ENCODE assay signal across 17 cellular contexts in genomic region chr7:2934984-2935740, GRCh38.
DNase-seq lines count a peak whose midpoint lies in the region; ATAC-seq and TF ChIP-seq lines count a peak whose summit lies in the region.
"Had no signal": no experiment of that assay in that cellular context is flagged by ENCODE, and none has a peak within 500 bp of the region (broad histone marks: within the 10 kb centered on the region; RNA-seq: fewer than 3 reads in every experiment).

No MANE protein-coding gene starts in this region.

- H3K4me1 Mint-ChIP-seq in natural killer cell treated with Interleukin-12 subunit alpha and Interleukin-12 subunit beta and Interleukin-15 and Interleukin-18, amount 100 ng/mL, for 72 hours (ENCODE audit: low read depth in 2 of 2) = peaks cover 11 to 19% of the 10 kb centered on the region in 2 donors
- peaks cover 6% of the 10 kb centered on the region in 2 donors for H3K4me1 Mint-ChIP-seq in natural killer cell

- 95% methylated on average over 20 of the region's 20 CpGs for WGBS in aorta, 2 donors

- H3K27me3 Mint-ChIP-seq in natural killer cell treated with Interleukin-12 subunit alpha and Interleukin-12 subunit beta and Interleukin-15 and Interleukin-18, amount 100 ng/mL, for 72 hours = no peaks in the 10 kb centered on the region
- H3K27me3 Mint-ChIP-seq in natural killer cell (ENCODE audit: low read depth in 2 of 2) = no peaks in the 10 kb centered on the region

- H3K9me3 ChIP-seq in RWPE2 (ENCODE audit: severe bottlenecking) = no peaks in the 10 kb centered on the region
- H3K9me3 ChIP-seq in left lung = no peaks in the 10 kb centered on the region
- H3K9me3 ChIP-seq in aorta (ENCODE audit: control insufficient read depth, low read length) = no peaks in the 10 kb centered on the region
- H3K9me3 ChIP-seq: BLaER1 treated with 17β-estradiol and CSF1 and Interleukin-3, amounts not matched to agents 10 nM and 100 nM; heart right ventricle; transverse colon had no signal

- ATAC-seq in natural killer cell treated with Interleukin-12 subunit alpha and Interleukin-12 subunit beta and Interleukin-15 and Interleukin-18, amount 100 ng/mL, for 72 hours = no peak
- ATAC-seq in natural killer cell (no peak), RWPE2 (ENCODE audit: low read depth) (no peak), left lung (no peak), aorta (ENCODE audit: low FRiP score) (no peak), GM18502 (IDR thresholded peaks at IDR 0.05; ENCODE audit: poor library complexity, unreplicated experiment) (no peak)
- ATAC-seq: heart right ventricle had no signal

- H3K36me3 ChIP-seq in RWPE2 (ENCODE audit: low read depth) (no peaks in the 10 kb centered on the region), left lung (no peaks in the 10 kb centered on the region), aorta (ENCODE audit: control insufficient read depth in 1 of 2, insufficient read depth in 2 of 2, low read length in 1 of 2) (no peaks in the 10 kb centered on the region)
- H3K36me3 ChIP-seq: brain microvascular endothelial cell, heart right ventricle, transverse colon had no signal

- peak overlapping the region; percentile 91 for H3K27ac ChIP-seq in RWPE2 (ENCODE audit: poor library complexity, severe bottlenecking)
- no peak overlapping the region for H3K27ac ChIP-seq in left lung
- no peak overlapping the region for H3K27ac ChIP-seq in aorta (ENCODE audit: low read depth in 1 of 2, low read length in 2 of 2)
- H3K27ac ChIP-seq: BLaER1 treated with 17β-estradiol and CSF1 and Interleukin-3, amounts not matched to agents 10 nM and 100 nM; brain microvascular endothelial cell; heart right ventricle; transverse colon had no signal

- DNase-seq in natural killer cell treated with Interleukin-12 subunit alpha and Interleukin-12 subunit beta and Interleukin-15 and Interleukin-18, amount 100 ng/mL, for 72 hours (ENCODE audit: low spot score) = no peak
- DNase-seq in natural killer cell (no peak), RWPE2 (ENCODE audit: low spot score) (peak; percentile 36), left lung (peak; percentile 18 to 62), aorta (peak; percentile 27 to 65), SHP77 treated with DMSO at 0.1 percent for 48 hours (lab: John Stamatoyannopoulos, UW) (no peak)
- DNase-seq: activated CD4-positive, alpha-beta T cell treated with anti-CD3 and anti-CD28 coated beads, Interleukin-2, amount 50 U/mL, for 1 hour; brain microvascular endothelial cell; heart right ventricle; midbrain; NCI-H1694 treated with DMSO at 0.1 percent for 48 hours; NCI-H510A; nucleus accumbens; small intestine; transverse colon had no signal

- H3K36me3 Mint-ChIP-seq in natural killer cell treated with Interleukin-12 subunit alpha and Interleukin-12 subunit beta and Interleukin-15 and Interleukin-18, amount 100 ng/mL, for 72 hours = peaks cover 9% of the 10 kb centered on the region
- no peaks in the 10 kb centered on the region for H3K36me3 Mint-ChIP-seq in natural killer cell

- peak overlapping the region; percentile 35 to 50 for H3K27ac Mint-ChIP-seq in natural killer cell treated with Interleukin-12 subunit alpha and Interleukin-12 subunit beta and Interleukin-15 and Interleukin-18, amount 100 ng/mL, for 72 hours
- H3K27ac Mint-ChIP-seq in natural killer cell = peak overlapping the region in 1 of 2 donors; percentile 31

- TF ChIP-seq CTCF in natural killer cell (IDR thresholded peaks at IDR 0.05) (no peak), RWPE2 (IDR thresholded peaks at IDR 0.05; ENCODE audit: poor library complexity, severe bottlenecking) (no peak), left lung (IDR thresholded peaks at IDR 0.05) (no peak)

- no peaks in the 10 kb centered on the region for H3K27me3 ChIP-seq in RWPE2 (ENCODE audit: insufficient read depth, poor library complexity, severe bottlenecking)
- H3K27me3 ChIP-seq in left lung = peaks cover 0 to 38% of the 10 kb centered on the region in 2 donors
- H3K27me3 ChIP-seq in aorta (ENCODE audit: control insufficient read depth in 1 of 2, insufficient read depth in 2 of 2, low read length in 1 of 2) = no peaks in the 10 kb centered on the region
- H3K27me3 ChIP-seq: BLaER1 treated with 17β-estradiol and CSF1 and Interleukin-3, amounts not matched to agents 10 nM and 100 nM; brain microvascular endothelial cell; transverse colon had no signal

- H3K4me3 Mint-ChIP-seq in natural killer cell treated with Interleukin-12 subunit alpha and Interleukin-12 subunit beta and Interleukin-15 and Interleukin-18, amount 100 ng/mL, for 72 hours = no peak overlapping the region
- H3K4me3 Mint-ChIP-seq in natural killer cell = no peak overlapping the region

- no peaks in the 10 kb centered on the region for H3K9me3 Mint-ChIP-seq in natural killer cell treated with Interleukin-12 subunit alpha and Interleukin-12 subunit beta and Interleukin-15 and Interleukin-18, amount 100 ng/mL, for 72 hours
- no peaks in the 10 kb centered on the region for H3K9me3 Mint-ChIP-seq in natural killer cell

- H3K4me3 ChIP-seq in RWPE2 (ENCODE audit: severe bottlenecking) (no peak overlapping the region), left lung (no peak overlapping the region), aorta (ENCODE audit: low read length in 2 of 2) (no peak overlapping the region)
- H3K4me3 ChIP-seq: BLaER1 treated with 17β-estradiol and CSF1 and Interleukin-3, amounts not matched to agents 10 nM and 100 nM; heart right ventricle; transverse colon had no signal

- intact Hi-C loops in natural killer cell (cut with micrococcal nuclease) = no loop called here
- intact Hi-C loops in left lung (cut with DNase I) = no loop called here
- intact Hi-C loops in aorta (cut with DNase I) = no loop called here

- H3K4me1 ChIP-seq in RWPE2 (ENCODE audit: insufficient read depth, poor library complexity, severe bottlenecking) = peaks cover 10% of the 10 kb centered on the region
- no peaks in the 10 kb centered on the region for H3K4me1 ChIP-seq in left lung
- no peaks in the 10 kb centered on the region for H3K4me1 ChIP-seq in aorta (ENCODE audit: control insufficient read depth in 1 of 2, insufficient read depth in 2 of 2, low read length in 2 of 2)
- H3K4me1 ChIP-seq: heart right ventricle, transverse colon had no signal

Comparison
In these comparisons a context has a peak if more than half of its experiments do, and no peak if none do; other contexts are left out.
1. DNase-seq: peak in RWPE2 (single experiment), left lung (2 of 2) and aorta (2 of 2); none in natural killer cell treated with Interleukin-12 subunit alpha and Interleukin-12 subunit beta and Interleukin-15 and Interleukin-18, amount 100 ng/mL, for 72 hours (single experiment), natural killer cell (single experiment) and SHP77 treated with DMSO at 0.1 percent for 48 hours (single experiment).